In the genomic region with DNA sequence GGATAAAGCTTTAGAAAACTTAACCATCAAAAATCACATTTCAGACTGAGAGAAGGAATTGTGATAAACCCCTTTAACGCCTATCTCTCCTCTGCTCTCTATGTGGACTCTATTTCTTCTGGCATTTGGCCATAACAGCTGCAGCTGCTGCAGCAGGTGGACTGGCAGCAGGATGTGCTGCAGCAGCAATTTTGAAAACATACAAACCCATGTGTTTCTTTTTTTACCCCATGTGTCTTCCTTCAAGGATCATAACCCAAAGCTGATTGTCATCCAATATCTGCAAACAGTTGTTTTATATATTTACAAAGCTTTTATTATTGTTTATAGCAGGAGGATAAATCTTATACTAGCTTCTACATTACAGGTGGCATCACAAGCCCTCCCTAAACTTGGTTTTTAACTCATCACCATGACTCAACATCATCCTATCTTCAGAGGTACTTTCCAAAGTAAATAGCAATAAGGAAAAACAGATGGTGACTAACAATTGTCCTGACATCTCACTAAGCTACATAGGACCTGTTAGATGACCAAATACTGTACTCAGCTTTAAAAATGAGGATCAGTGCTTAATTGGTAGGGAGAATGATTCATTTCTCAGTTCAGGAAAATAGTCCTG, we compare ENCODE assay signal across 11 cellular contexts. TPM values are rescaled to one million over a fixed set of nuclear protein-coding genes. Genes with fewer than 3 reads are reported as not detected.
DNase-seq lines count a peak whose midpoint lies in the region; ATAC-seq and TF ChIP-seq lines count a peak whose summit lies in the region.
"Had no signal": no experiment of that assay in that cellular context is flagged by ENCODE, and none has a peak within 500 bp of the region (broad histone marks: within the 10 kb centered on the region; RNA-seq: fewer than 3 reads in every experiment).

No MANE protein-coding gene starts in this region.

- no peak overlapping the region for H3K27ac Mint-ChIP-seq in naive B cell
- no peak overlapping the region for H3K27ac Mint-ChIP-seq in glutamatergic neuron (ENCODE audit: unreplicated experiment)
- H3K27ac Mint-ChIP-seq: stimulated activated naive CD8-positive, alpha-beta T cell treated with anti-CD3 and anti-CD28 coated beads, Interleukin-15, Interleukin-2, amounts not matched to agents 100 ng/mL and 50 ng/mL, for 24 hours had no signal

- H3K4me3 Mint-ChIP-seq in naive B cell (peak overlapping the region in 1 of 8 donors; percentile 51), glutamatergic neuron (ENCODE audit: unreplicated experiment) (no peak overlapping the region)
- H3K4me3 Mint-ChIP-seq: stimulated activated naive CD8-positive, alpha-beta T cell treated with anti-CD3 and anti-CD28 coated beads, Interleukin-15, Interleukin-2, amounts not matched to agents 100 ng/mL and 50 ng/mL, for 24 hours had no signal

- H3F3A ChIP-seq in MM.1S (ENCODE audit: insufficient read depth, low read length) (peaks cover 11% of the 10 kb centered on the region; the same call in 1 of the 2 replicates), SK-N-SH (replicated peaks; ENCODE audit: insufficient read depth) (no peaks in the 10 kb centered on the region)

- H3K36me3 Mint-ChIP-seq in naive B cell (peaks cover 9 to 16% of the 10 kb centered on the region in 2 donors), glutamatergic neuron (ENCODE audit: unreplicated experiment) (no peaks in the 10 kb centered on the region)

- peak overlapping the region; percentile 22; the same call in 1 of the 2 replicates for H3K4me2 ChIP-seq in MM.1S (ENCODE audit: low read depth, low read length)
- H3K4me2 ChIP-seq in SK-N-SH, result no peak overlapping the region

- H3K4me1 ChIP-seq in MM.1S (ENCODE audit: low read length) (peaks cover 20% of the 10 kb centered on the region), SJCRH30 (peaks cover 11% of the 10 kb centered on the region), SK-N-SH (ENCODE audit: control insufficient read depth in 1 of 2, insufficient read depth in 2 of 2, low read depth in 1 of 2, low read length in 1 of 2) (no peaks in the 10 kb centered on the region)
- H3K4me1 ChIP-seq: HAP-1 had no signal

- TF ChIP-seq RAD21 in SK-N-SH (IDR thresholded peaks at IDR 0.05; ENCODE audit: low read length), result no peak

- CTCF ChIA-PET in SK-N-SH (lab: Yijun Ruan, JAX), result no interaction called here

- H3K27me3 Mint-ChIP-seq in naive B cell, result peaks cover 19 to 45% (median 30%) of the 10 kb centered on the region in 3 donors
- peaks cover 6% of the 10 kb centered on the region for H3K27me3 Mint-ChIP-seq in glutamatergic neuron (ENCODE audit: unreplicated experiment)

- POLR2A ChIA-PET in SK-N-SH (lab: Yijun Ruan, JAX), result no interaction called here

- no peaks in the 10 kb centered on the region for H3K9me3 ChIP-seq in MM.1S (replicated peaks; ENCODE audit: insufficient read depth, low read length)
- H3K9me3 ChIP-seq in SJCRH30 (replicated peaks), result no peaks in the 10 kb centered on the region
- no peaks in the 10 kb centered on the region; the same call in 1 of the 2 replicates for H3K9me3 ChIP-seq in SK-N-SH
- H3K9me3 ChIP-seq: HAP-1 had no signal

- no peak overlapping the region for H3K9ac ChIP-seq in MM.1S (ENCODE audit: low read length)
- no peak overlapping the region for H3K9ac ChIP-seq in SK-N-SH

- H3K79me2 ChIP-seq in MM.1S (ENCODE audit: low read length), result no peaks in the 10 kb centered on the region
- H3K79me2 ChIP-seq in SK-N-SH (ENCODE audit: insufficient read depth), result no peaks in the 10 kb centered on the region

- WGBS in SK-N-SH (ENCODE audit: low lambda C conversion rate), result 0% methylated on average over 1 of the region's 1 CpG

- peak overlapping the region; percentile 30; the same call in 1 of the 2 replicates for H3K27ac ChIP-seq in MM.1S (ENCODE audit: low read length)
- no peak overlapping the region for H3K27ac ChIP-seq in SJCRH30
- no peak overlapping the region for H3K27ac ChIP-seq in SK-N-SH (ENCODE audit: low read depth in 2 of 2, low read length in 1 of 2)

- H3K36me3 ChIP-seq in MM.1S (replicated peaks; ENCODE audit: insufficient read depth, low read length), result no peaks in the 10 kb centered on the region
- H3K36me3 ChIP-seq in SJCRH30, result no peaks in the 10 kb centered on the region
- H3K36me3 ChIP-seq in SK-N-SH (replicated peaks in 1 of 2; ENCODE audit: control insufficient read depth in 1 of 2, insufficient read depth in 2 of 2, low read length in 1 of 2), result peaks cover 0 to 7% of the 10 kb centered on the region in 2 experiments
- H3K36me3 ChIP-seq: HAP-1 had no signal

- no peak for TF ChIP-seq CTCF in MM.1S (IDR thresholded peaks at IDR 0.05; ENCODE audit: low read length)
- no peak for TF ChIP-seq CTCF in SK-N-SH (IDR thresholded peaks at IDR 0.05)
- TF ChIP-seq CTCF in glutamatergic neuron (IDR thresholded peaks at IDR 0.05; ENCODE audit: partially characterized antibody, unreplicated experiment), result no peak

- H4K20me1 ChIP-seq in MM.1S (ENCODE audit: insufficient read depth, low read length), result no peaks in the 10 kb centered on the region
- H4K20me1 ChIP-seq in SK-N-SH (ENCODE audit: insufficient read depth), result no peaks in the 10 kb centered on the region

- H2AFZ ChIP-seq in MM.1S (ENCODE audit: low read length), result no peak overlapping the region
- H2AFZ ChIP-seq in SK-N-SH (ENCODE audit: low read depth), result no peak overlapping the region

- ATAC-seq in naive B cell (ENCODE audit: low read depth in 2 of 2), result no peak

- H3K4me1 Mint-ChIP-seq in naive B cell (peaks cover 0 to 18% (median 13%) of the 10 kb centered on the region in 3 donors), glutamatergic neuron (ENCODE audit: low read depth, unreplicated experiment) (peaks cover 2% of the 10 kb centered on the region)

- H3K4me3 ChIP-seq in MM.1S (ENCODE audit: low read length), result no peak overlapping the region
- no peak overlapping the region for H3K4me3 ChIP-seq in SJCRH30
- no peak overlapping the region for H3K4me3 ChIP-seq in SK-N-SH (ENCODE audit: low read depth in 2 of 2, low read length in 1 of 2)
- H3K4me3 ChIP-seq: HAP-1 had no signal

- H3K9me2 ChIP-seq in MM.1S (replicated peaks; ENCODE audit: insufficient read depth, low read length), result no peaks in the 10 kb centered on the region
- 0 out of 2 replicates have a peak, but pooled peaks cover 6% of the 10 kb centered on the region for H3K9me2 ChIP-seq in SK-N-SH

- H3K27me3 ChIP-seq in MM.1S (replicated peaks; ENCODE audit: insufficient read depth, low read length) (no peaks in the 10 kb centered on the region; the same call in 1 of the 2 replicates), SJCRH30 (no peaks in the 10 kb centered on the region), SK-N-SH (ENCODE audit: insufficient read depth) (peaks cover 45% of the 10 kb centered on the region; the same call in 1 of the 2 replicates)

- no peak for TF ChIP-seq EP300 in SK-N-SH (IDR thresholded peaks at IDR 0.05; ENCODE audit: borderline replicate concordance in 1 of 2, low read depth in 1 of 2, low read length in 1 of 2)

- DNase-seq in Daoy (ENCODE audit: low read depth) (peak; percentile 29), MM.1S (peak; percentile 87), SJCRH30 (peak; percentile 53 to 77), naive B cell (peak; percentile 3), SK-N-SH (no peak), glutamatergic neuron (no peak)
- DNase-seq in activated effector memory CD4-positive, alpha-beta T cell treated with anti-CD3 and anti-CD28 coated beads, Interleukin-2, amount 50 U/mL, for 16 hours, result no peak
- DNase-seq: activated naive CD4-positive, alpha-beta T cell treated with anti-CD3 and anti-CD28 coated beads, Interleukin-2, amount 50 U/mL, for 16 hours; NCI-H1694 had no signal

- H3K9me3 Mint-ChIP-seq in naive B cell (peaks cover 0 to 3% (median 0%) of the 10 kb centered on the region in 7 donors), glutamatergic neuron (ENCODE audit: unreplicated experiment) (peaks cover 3% of the 10 kb centered on the region)
- H3K9me3 Mint-ChIP-seq: stimulated activated naive CD8-positive, alpha-beta T cell treated with anti-CD3 and anti-CD28 coated beads, Interleukin-15, Interleukin-2, amounts not matched to agents 100 ng/mL and 50 ng/mL, for 24 hours had no signal

RNA-seq across cellular contexts. Expression of a gene that starts 14.5 kb away (rescaled TPM):
- not detected in 2 replicates for total RNA-seq in Daoy (2014; rRNA removed; shearing (Covaris generic))
- not detected in 2 replicates for total RNA-seq in SJCRH30 (2014; rRNA removed; shearing (Covaris generic))
- polyA plus RNA-seq in naive B cell (ENCODE audit: low read depth in 6 of 6) (not detected), SK-N-SH (2012; rRNA removed) (not detected in 2 replicates)
- polyA plus RNA-seq in SK-N-SH (2012; cell fraction: cytosol; rRNA removed), result not detected in 2 replicates
- polyA plus RNA-seq in SK-N-SH (2012; cell fraction: nucleus; rRNA removed), result not detected in 2 replicates
- total RNA-seq in glutamatergic neuron (ENCODE audit: unreplicated experiment), result not detected

RNA-seq across cellular contexts. Expression of a gene that starts 20.3 kb away (rescaled TPM):
- not detected in 2 replicates for total RNA-seq in Daoy (2014; rRNA removed; shearing (Covaris generic))
- total RNA-seq in SJCRH30 (2014; rRNA removed; shearing (Covaris generic)), result not detected in 2 replicates
- polyA plus RNA-seq in naive B cell (ENCODE audit: low read depth in 6 of 6) (not detected), SK-N-SH (2012; rRNA removed) (not detected in 2 replicates)
- not detected in 2 replicates for polyA plus RNA-seq in SK-N-SH (2012; cell fraction: cytosol; rRNA removed)
- polyA plus RNA-seq in SK-N-SH (2012; cell fraction: nucleus; rRNA removed), result not detected in 2 replicates
- total RNA-seq in glutamatergic neuron (ENCODE audit: unreplicated experiment), result not detected

RNA-seq across cellular contexts. Expression of a gene that starts 22.3 kb away (rescaled TPM):
- not detected in 2 replicates for total RNA-seq in Daoy (2014; rRNA removed; shearing (Covaris generic))
- not detected in 2 replicates for total RNA-seq in SJCRH30 (2014; rRNA removed; shearing (Covaris generic))
- polyA plus RNA-seq in naive B cell (ENCODE audit: low read depth in 6 of 6) (not detected), SK-N-SH (2012; rRNA removed) (not detected in 2 replicates)
- not detected in 2 replicates for polyA plus RNA-seq in SK-N-SH (2012; cell fraction: cytosol; rRNA removed)
- not detected in 2 replicates for polyA plus RNA-seq in SK-N-SH (2012; cell fraction: nucleus; rRNA removed)
- not detected for total RNA-seq in glutamatergic neuron (ENCODE audit: unreplicated experiment)

RNA-seq across cellular contexts. Expression of a gene that starts 25.8 kb away (rescaled TPM):
- total RNA-seq in Daoy (2014; rRNA removed; shearing (Covaris generic)), result not detected in 2 replicates
- total RNA-seq in SJCRH30 (2014; rRNA removed; shearing (Covaris generic)), result not detected in 2 replicates
- polyA plus RNA-seq in naive B cell (ENCODE audit: low read depth in 6 of 6) (not detected), SK-N-SH (2012; rRNA removed) (not detected in 2 replicates)
- polyA plus RNA-seq in SK-N-SH (2012; cell fraction: cytosol; rRNA removed), result not detected in 2 replicates
- polyA plus RNA-seq in SK-N-SH (2012; cell fraction: nucleus; rRNA removed), result not detected in 2 replicates
- not detected for total RNA-seq in glutamatergic neuron (ENCODE audit: unreplicated experiment)

RNA-seq across cellular contexts. Expression of a gene that starts 27.2 kb away (rescaled TPM):
- not detected in 2 replicates for total RNA-seq in Daoy (2014; rRNA removed; shearing (Covaris generic))
- total RNA-seq in SJCRH30 (2014; rRNA removed; shearing (Covaris generic)), result not detected in 2 replicates
- polyA plus RNA-seq in naive B cell (ENCODE audit: low read depth in 6 of 6), result not detected
- not detected in 2 replicates for polyA plus RNA-seq in SK-N-SH (2012; rRNA removed)
- polyA plus RNA-seq in SK-N-SH (2012; cell fraction: cytosol; rRNA removed), result 0.03 and 0.04 TPM in 2 replicates
- polyA plus RNA-seq in SK-N-SH (2012; cell fraction: nucleus; rRNA removed), result not detected in 2 replicates
- total RNA-seq in glutamatergic neuron (ENCODE audit: unreplicated experiment), result not detected

Comparison
In these comparisons a context has a peak if more than half of its experiments do, and no peak if none do; other contexts are left out.
1. DNase-seq: peak in Daoy (single experiment), MM.1S (single experiment), SJCRH30 (2 of 2) and naive B cell (single experiment); none in SK-N-SH (single experiment), activated effector memory CD4-positive, alpha-beta T cell treated with anti-CD3 and anti-CD28 coated beads, Interleukin-2, amount 50 U/mL, for 16 hours (single experiment) and glutamatergic neuron (single experiment).